31 cellular contexts compared by ENCODE assay signal in the genomic region with DNA sequence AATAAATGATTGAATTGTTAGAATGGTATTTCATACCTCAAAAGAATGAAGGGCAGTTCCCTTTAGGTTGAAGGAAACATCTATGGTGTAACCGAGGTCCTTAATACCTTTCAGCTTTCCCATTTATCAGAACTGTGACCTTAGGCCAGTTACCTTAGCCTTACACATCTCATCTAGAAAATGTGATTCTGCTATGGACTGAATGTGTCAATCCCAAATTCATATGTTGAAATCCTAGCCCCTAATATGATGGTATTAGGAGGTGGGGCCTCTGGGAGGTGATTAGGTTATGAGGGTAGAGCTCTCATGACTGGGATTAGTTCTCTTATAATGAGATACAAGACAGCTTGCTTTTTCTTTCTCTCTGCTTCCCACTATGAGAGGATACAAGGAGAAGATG.
"Had no signal": no experiment of that assay in that cellular context is flagged by ENCODE, and none has a peak within 500 bp of the region (broad histone marks: within the 10 kb centered on the region; RNA-seq: fewer than 3 reads in every experiment).

No MANE protein-coding gene starts in this region.

- H3K4me3 ChIP-seq: adrenal gland, body of pancreas, breast epithelium had no signal

- H3K27ac ChIP-seq: adrenal gland, body of pancreas, breast epithelium, KMS-11, RWPE1, VCaP had no signal

- H3K4me2 ChIP-seq: KMS-11 had no signal

- H3K36me3 ChIP-seq: adrenal gland, breast epithelium had no signal

- H3K4me1 ChIP-seq: adrenal gland, breast epithelium had no signal

- ATAC-seq: activated naive CD4-positive, alpha-beta T cell treated with anti-CD3 and anti-CD28 coated beads, Interleukin-2, amount 50 U/mL, for 72 hours; activated T-cell treated with anti-CD3 and anti-CD28 coated beads, Interleukin-2, amount 50 U/mL, for 4 hours; body of pancreas; PC-3 had no signal

- H3K9me3 ChIP-seq: adrenal gland, body of pancreas, breast epithelium had no signal

- DNase-seq: activated B cell treated with CpG ODN at 0.5 μM for 24 hours; activated CD4-positive, alpha-beta memory T cell treated with anti-CD3 and anti-CD28 coated beads for 36 hours; activated CD4-positive, alpha-beta T cell treated with anti-CD3 and anti-CD28 coated beads for 4 hours; activated CD4-positive, alpha-beta T cell treated with anti-CD3 and anti-CD28 coated beads, Interleukin-2, amount 50 U/mL, for 1 hour; activated CD4-positive, CD25-positive, alpha-beta regulatory T cell treated with anti-CD3 and anti-CD28 coated beads, Interleukin-2, amount 50 U/mL, for 72 hours; activated CD8-positive, alpha-beta memory T cell treated with anti-CD3 and anti-CD28 coated beads, Interleukin-2, amount 50 U/mL, for 4 hours; activated gamma-delta T cell treated with Interleukin-2 at 50 U/mL for 16 hours; activated naive CD4-positive, alpha-beta T cell treated with anti-CD3 and anti-CD28 coated beads for 36 hours; activated T-cell treated with anti-CD3 and anti-CD28 coated beads for 4 hours; activated T-cell treated with anti-CD3 and anti-CD28 coated beads, Interleukin-2, amount 50 U/mL, for 4 hours; adrenal gland; body of pancreas; NCI-H1105; NCI-H1417 treated with DMSO at 0.1 percent for 48 hours; NCI-H187 treated with DMSO at 0.1 percent for 48 hours; NCI-H2081 treated with DMSO at 0.1 percent for 48 hours; NCI-H226; NCI-H446 treated with DMSO at 0.1 percent for 48 hours; NCI-H526; NCI-H774; PC-3; Right ventricle myocardium superior; SW 1271; T-helper 1 cell; T-helper 2 cell; T-helper 9 cell had no signal

- H3K27me3 ChIP-seq: adrenal gland, body of pancreas, breast epithelium had no signal
